In genomic region chr10:70403483-70404035, GRCh38 we compare ENCODE assay signal across 8 cellular contexts. TPM values are rescaled to one million over a fixed set of nuclear protein-coding genes. Genes with fewer than 3 reads are reported as not detected.
DNase-seq lines count a peak whose midpoint lies in the region; ATAC-seq and TF ChIP-seq lines count a peak whose summit lies in the region.

No MANE protein-coding gene starts in this region.

- H3K27me3 ChIP-seq in CD8-positive, alpha-beta T cell (ENCODE audit: insufficient read depth, low read length): no peaks in the 10 kb centered on the region
- no peaks in the 10 kb centered on the region for H3K27me3 ChIP-seq in mucosa of rectum (ENCODE audit: control insufficient read depth in 2 of 2, insufficient read depth in 2 of 2, low read length in 2 of 2)

- no peaks in the 10 kb centered on the region for H3K9me3 ChIP-seq in CD8-positive, alpha-beta T cell (ENCODE audit: low read length)
- no peaks in the 10 kb centered on the region for H3K9me3 ChIP-seq in HEK293 (ENCODE audit: control insufficient read depth, insufficient read depth, low read depth, low read length)
- no peaks in the 10 kb centered on the region for H3K9me3 ChIP-seq in mucosa of rectum (ENCODE audit: control insufficient read depth in 2 of 2, low read length in 2 of 2)

- intact Hi-C loops in CD8-positive, alpha-beta T cell (cut with DNase I, micrococcal nuclease): loop anchor here (1.0 to 10.0 kb wide), 14 partner anchors 19 to 1089 kb away; partner anchors contain the start of genes PPA1 (in 2 of the 2), SAR1A (in 2 of the 2), TYSND1 (in 2 of the 2) and LRRC20 (in 1 of the 2)

- H3K36me3 Mint-ChIP-seq in CD8-positive, alpha-beta T cell: peaks cover 19% of the 10 kb centered on the region
- H3K36me3 Mint-ChIP-seq in activated naive CD8-positive, alpha-beta T cell treated with anti-CD3 and anti-CD28 coated beads for 36 hours: peaks cover 11% of the 10 kb centered on the region

- DNase-seq in CD8-positive, alpha-beta T cell: no peak
- no peak for DNase-seq in activated naive CD8-positive, alpha-beta T cell treated with anti-CD3 and anti-CD28 coated beads for 36 hours
- no peak for DNase-seq in GM10266 (ENCODE audit: extremely low spot score)
- DNase-seq in NCI-H774 (lab: John Stamatoyannopoulos, UW): no peak
- DNase-seq in globus pallidus (ENCODE audit: low spot score): no peak
- DNase-seq in SW480 (ENCODE audit: low spot score): no peak

- no peak for ATAC-seq in CD8-positive, alpha-beta T cell

- H3K4me3 Mint-ChIP-seq in CD8-positive, alpha-beta T cell: peak overlapping the region; percentile 97
- H3K4me3 Mint-ChIP-seq in activated naive CD8-positive, alpha-beta T cell treated with anti-CD3 and anti-CD28 coated beads for 36 hours: peak overlapping the region; percentile 92

- peaks cover 23% of the 10 kb centered on the region for H3K4me1 ChIP-seq in CD8-positive, alpha-beta T cell (ENCODE audit: insufficient read depth, low read length)
- peaks cover 6% of the 10 kb centered on the region; the same call in 1 of the 2 replicates for H3K4me1 ChIP-seq in HEK293 (ENCODE audit: control insufficient read depth, insufficient read depth, low read length)
- peaks cover 17 to 19% of the 10 kb centered on the region in 2 donors for H3K4me1 ChIP-seq in mucosa of rectum (ENCODE audit: control insufficient read depth in 2 of 2, insufficient read depth in 2 of 2, low read length in 2 of 2)

- H3K9ac ChIP-seq in mucosa of rectum (ENCODE audit: low read depth in 1 of 2, low read length in 2 of 2): peak overlapping the region; percentile 53 to 56

- no peaks in the 10 kb centered on the region for H3K36me3 ChIP-seq in CD8-positive, alpha-beta T cell (ENCODE audit: insufficient read depth, low read length)
- H3K36me3 ChIP-seq in HEK293 (ENCODE audit: control insufficient read depth in 2 of 2, insufficient read depth in 1 of 2, low read length in 2 of 2) (peaks cover 0 to 5% of the 10 kb centered on the region in 2 experiments; a peak in 1 of 3 replicates), mucosa of rectum (ENCODE audit: control insufficient read depth in 2 of 2, insufficient read depth in 2 of 2, low read length in 2 of 2) (no peaks in the 10 kb centered on the region)

- H3K4me3 ChIP-seq in CD8-positive, alpha-beta T cell (ENCODE audit: low read depth, low read length): peak overlapping the region; percentile 63
- H3K4me3 ChIP-seq in HEK293 (ENCODE audit: low read depth, low read length) (no peak overlapping the region), mucosa of rectum (ENCODE audit: low read length in 2 of 2) (peak overlapping the region; percentile 71 to 95)

- H3K27me3 Mint-ChIP-seq in CD8-positive, alpha-beta T cell (ENCODE audit: low read depth): no peaks in the 10 kb centered on the region
- no peaks in the 10 kb centered on the region for H3K27me3 Mint-ChIP-seq in activated naive CD8-positive, alpha-beta T cell treated with anti-CD3 and anti-CD28 coated beads for 36 hours

- POLR2A ChIA-PET in CD8-positive, alpha-beta T cell (lab: Charles Lee): interaction anchor here (0.6 to 2.8 kb wide), 15 partner anchors 11 to 1924 kb away, joined by 3 to 13 read pairs (median 5); partner anchors contain the start of genes PALD1, PCBD1, PPA1 and SAR1A
- POLR2A ChIA-PET in HEK293 (lab: Yijun Ruan, JAX): interaction anchor here (0.6 to 4.0 kb wide), 20 partner anchors 10 to 810 kb away, joined by 3 to 20 read pairs (median 5); partner anchors contain the start of genes PPA1, SAR1A and TYSND1

- peak overlapping the region; percentile 76 for H3K27ac ChIP-seq in CD8-positive, alpha-beta T cell (ENCODE audit: low read depth, low read length)
- H3K27ac ChIP-seq in HEK293 (ENCODE audit: extremely low read depth, low read depth, low read length): no peak overlapping the region
- H3K27ac ChIP-seq in mucosa of rectum (ENCODE audit: low read depth in 2 of 2, low read length in 2 of 2): peak overlapping the region in 1 of 2 donors; percentile 43

- CTCF ChIA-PET in CD8-positive, alpha-beta T cell (lab: Charles Lee): interaction anchor here (0.6 to 3.3 kb wide), 4 partner anchors 22 to 257 kb away, joined by 3 to 16 read pairs (median 6); partner anchors contain the start of genes LRRC20 and TYSND1
- CTCF ChIA-PET in HEK293 (lab: Yijun Ruan, JAX): interaction anchor here (0.6 to 1.7 kb wide), 3 partner anchors 11 to 257 kb away, joined by 5 to 8 read pairs (median 6); partner anchors contain the start of gene TYSND1

- no peak for TF ChIP-seq CTCF in CD8-positive, alpha-beta T cell (IDR thresholded peaks at IDR 0.05)
- TF ChIP-seq CTCF in HEK293 (tag by site-specific recombination; IDR thresholded peaks at IDR 0.05) (no peak), GM10266 (IDR thresholded peaks at IDR 0.05; ENCODE audit: control insufficient read depth, insufficient read depth, low read depth, missing control alignments) (no peak)

- peak overlapping the region; percentile 93 for H3K27ac Mint-ChIP-seq in CD8-positive, alpha-beta T cell
- peak overlapping the region; percentile 76 for H3K27ac Mint-ChIP-seq in activated naive CD8-positive, alpha-beta T cell treated with anti-CD3 and anti-CD28 coated beads for 36 hours

- no peaks in the 10 kb centered on the region for H3K9me3 Mint-ChIP-seq in CD8-positive, alpha-beta T cell
- H3K9me3 Mint-ChIP-seq in activated naive CD8-positive, alpha-beta T cell treated with anti-CD3 and anti-CD28 coated beads for 36 hours: no peaks in the 10 kb centered on the region

- H3K4me1 Mint-ChIP-seq in CD8-positive, alpha-beta T cell (ENCODE audit: low read depth): peaks cover 40% of the 10 kb centered on the region
- H3K4me1 Mint-ChIP-seq in activated naive CD8-positive, alpha-beta T cell treated with anti-CD3 and anti-CD28 coated beads for 36 hours: peaks cover 30% of the 10 kb centered on the region

TF ChIP-seq in HEK293, 187 proteins besides CTCF, POLR2A, EP300 and RAD21 (continues in another document):
- 0 out of 2 replicates have a peak, but pooled peaks have one; percentile 25 for TF ChIP-seq ZEB2 (tag by site-specific recombination; IDR thresholded peaks at IDR 0.05)
- no peak for TF ChIP-seq BCL11B (tag by site-specific recombination; IDR thresholded peaks at IDR 0.05; ENCODE audit: low read depth)
- TF ChIP-seq ZNF174 (tag by site-specific recombination; IDR thresholded peaks at IDR 0.05): no peak
- no peak for TF ChIP-seq ZSCAN16 (tag by site-specific recombination; IDR thresholded peaks at IDR 0.05)
- TF ChIP-seq ZNF366 (tag by site-specific recombination; conservative IDR thresholded peaks at IDR 0.05): peak; percentile 73; the same call in 1 of the 2 replicates
- TF ChIP-seq ZNF561 (tag by site-specific recombination; IDR thresholded peaks at IDR 0.05; ENCODE audit: borderline replicate concordance): no peak
- no peak for TF ChIP-seq PBX3 (CRISPR knock-in tag; IDR thresholded peaks at IDR 0.05)
- no peak for TF ChIP-seq ZNF266 (tag by site-specific recombination; IDR thresholded peaks at IDR 0.05; ENCODE audit: low read depth)
- TF ChIP-seq ZNF621 (tag by site-specific recombination; IDR thresholded peaks at IDR 0.05): no peak
- peak; percentile 63 for TF ChIP-seq ZNF341 (tag by site-specific recombination; IDR thresholded peaks at IDR 0.05; ENCODE audit: low read depth)
- TF ChIP-seq ZNF19 (tag by site-specific recombination; IDR thresholded peaks at IDR 0.05; ENCODE audit: low read depth): no peak
- TF ChIP-seq KLF7 (tag by site-specific recombination; IDR thresholded peaks at IDR 0.05; ENCODE audit: borderline replicate concordance): no peak
- TF ChIP-seq ZNF10 (tag by site-specific recombination; IDR thresholded peaks at IDR 0.05): peak; percentile 77; the same call in 1 of the 2 replicates
- peak; percentile 76; the same call in 1 of the 2 replicates for TF ChIP-seq ZBTB17 (tag by site-specific recombination; IDR thresholded peaks at IDR 0.05)
- TF ChIP-seq SCRT2 (tag by site-specific recombination; IDR thresholded peaks at IDR 0.05): no peak
- TF ChIP-seq ZNF692 (tag by site-specific recombination; IDR thresholded peaks at IDR 0.05): no peak
- 0 out of 2 replicates have a peak, but pooled peaks have one; percentile 20 for TF ChIP-seq ZXDB (tag by site-specific recombination; IDR thresholded peaks at IDR 0.05)

RNA-seq across cellular contexts. Expression of gene EIF4EBP2, which starts 0.4 kb away (rescaled TPM):
- 10 to 100 TPM; 22.4 TPM for total RNA-seq in CD8-positive, alpha-beta T cell
- total RNA-seq in activated naive CD8-positive, alpha-beta T cell treated with anti-CD3 and anti-CD28 coated beads for 36 hours: 10 to 100 TPM; 31.0 to 31.4 TPM

RNA-seq across cellular contexts. Expression of gene LRRC20, which starts 21.1 kb away (rescaled TPM):
- total RNA-seq in CD8-positive, alpha-beta T cell: 1 to 10 TPM in 1 of 2 experiments, under 1 TPM in 1; 0.81 to 1.1 TPM
- 10 to 100 TPM; 14.0 to 16.0 TPM for total RNA-seq in activated naive CD8-positive, alpha-beta T cell treated with anti-CD3 and anti-CD28 coated beads for 36 hours

RNA-seq across cellular contexts. Expression of gene NODAL, which starts 37.9 kb away (rescaled TPM):
- total RNA-seq in CD8-positive, alpha-beta T cell: not detected
- not detected for total RNA-seq in activated naive CD8-positive, alpha-beta T cell treated with anti-CD3 and anti-CD28 coated beads for 36 hours

Comparison
In these comparisons a context has a peak if more than half of its experiments do, and no peak if none do; other contexts are left out.
1. RNA of gene LRRC20, which starts 21.1 kb away (total RNA-seq): 14.0 to 16.0 TPM in activated naive CD8-positive, alpha-beta T cell treated with anti-CD3 and anti-CD28 coated beads for 36 hours; 0.81 to 1.1 TPM in CD8-positive, alpha-beta T cell; every median in the first group is over 4 times any median in the second.